Comparison of ENCODE assay signal across 24 cellular contexts in the genomic region with DNA sequence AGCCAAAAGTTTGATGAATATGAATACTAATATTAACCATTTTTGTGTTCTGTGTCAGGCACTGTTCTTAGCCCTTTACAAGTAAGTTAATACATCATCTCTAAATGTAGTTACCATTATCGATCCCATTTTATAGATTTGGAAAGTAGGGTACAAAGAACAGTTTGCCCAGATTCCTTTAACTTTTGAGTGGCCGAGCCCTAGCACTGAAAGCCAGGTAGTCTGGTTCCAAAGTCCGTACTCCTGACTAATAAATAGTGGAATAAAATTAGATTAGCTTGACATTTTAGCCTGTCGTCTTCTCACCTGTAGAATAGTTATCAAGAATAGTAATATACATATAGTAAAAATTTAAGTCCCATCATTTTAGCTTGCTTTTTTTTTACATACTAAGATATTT.
DNase-seq lines count a peak whose midpoint lies in the region; ATAC-seq, FAIRE-seq and TF ChIP-seq lines count a peak whose summit lies in the region.
"Had no signal": no experiment of that assay in that cellular context is flagged by ENCODE, and none has a peak within 500 bp of the region (broad histone marks: within the 10 kb centered on the region; RNA-seq: fewer than 3 reads in every experiment).

No MANE protein-coding gene starts in this region.

- WGBS in liver = 45% methylated on average over 4 of the region's 4 CpGs
- 27 to 77% (median 52%) methylated on average over 4 of the region's 4 CpGs for WGBS in small intestine, 3 donors

- peak; percentile 60 for ATAC-seq in left lobe of liver
- no peak for ATAC-seq in HG03095 (IDR thresholded peaks at IDR 0.05; ENCODE audit: unreplicated experiment)

- H3K4me3 ChIP-seq in liver (ENCODE audit: low read depth in 1 of 3, low read length in 3 of 3) (no peak overlapping the region), small intestine (ENCODE audit: low read depth in 1 of 2, low read length in 2 of 2) (no peak overlapping the region), colonic mucosa (no peak overlapping the region)
- H3K4me3 ChIP-seq: BLaER1 had no signal

- H3K4me1 ChIP-seq in liver (ENCODE audit: control insufficient read depth in 4 of 4, insufficient read depth in 4 of 4, low read length in 3 of 4) = peaks cover 3 to 21% (median 14%) of the 10 kb centered on the region in 4 donors
- no peaks in the 10 kb centered on the region for H3K4me1 ChIP-seq in small intestine (ENCODE audit: control insufficient read depth in 2 of 2, insufficient read depth in 1 of 2, low read depth in 1 of 2, low read length in 1 of 2)
- H3K4me1 ChIP-seq in colonic mucosa = no peaks in the 10 kb centered on the region
- H3K4me1 ChIP-seq: BE2C, BLaER1 had no signal

- H3K9me3 ChIP-seq in liver (ENCODE audit: control insufficient read depth in 4 of 4, low read length in 3 of 4) = no peaks in the 10 kb centered on the region
- no peaks in the 10 kb centered on the region for H3K9me3 ChIP-seq in small intestine (ENCODE audit: control insufficient read depth, low read depth)
- no peaks in the 10 kb centered on the region for H3K9me3 ChIP-seq in colonic mucosa
- H3K9me3 ChIP-seq: BE2C, BLaER1 had no signal

- TF ChIP-seq RAD21 in liver (IDR thresholded peaks at IDR 0.05) = peak; percentile 9 to 15

- intact Hi-C loops in colonic mucosa (cut with DNase I) = no loop called here

- H3K27me3 ChIP-seq in liver (ENCODE audit: control insufficient read depth in 4 of 4, insufficient read depth in 4 of 4, low read length in 3 of 4) = no peaks in the 10 kb centered on the region
- H3K27me3 ChIP-seq in small intestine (ENCODE audit: control insufficient read depth in 2 of 2, insufficient read depth in 2 of 2, low read length in 2 of 2) = no peaks in the 10 kb centered on the region
- H3K27me3 ChIP-seq in colonic mucosa = no peaks in the 10 kb centered on the region
- H3K27me3 ChIP-seq: BE2C, BLaER1 had no signal

- TF ChIP-seq CTCF in liver (IDR thresholded peaks at IDR 0.05; ENCODE audit: low read depth, low read length, missing input control) (no peak), colonic mucosa (IDR thresholded peaks at IDR 0.05) (no peak)

- H3K9ac ChIP-seq in liver (ENCODE audit: low read depth in 1 of 2, low read length in 2 of 2) = no peak overlapping the region
- no peak overlapping the region for H3K9ac ChIP-seq in colonic mucosa (ENCODE audit: low read depth in 2 of 2, low read length in 2 of 2)
- H3K9ac ChIP-seq: BLaER1 had no signal

- no peak for FAIRE-seq in small intestine (lab: Jason Lieb, UNC)
- FAIRE-seq: GM12891, GM19239 had no signal

- H3K36me3 ChIP-seq in liver (ENCODE audit: control insufficient read depth in 4 of 4, insufficient read depth in 3 of 4, low read depth in 1 of 4, low read length in 3 of 4) (peaks cover 0 to 4% (median 0%) of the 10 kb centered on the region in 4 donors), small intestine (ENCODE audit: control insufficient read depth in 2 of 2, insufficient read depth in 2 of 2, low read length in 2 of 2) (no peaks in the 10 kb centered on the region), colonic mucosa (no peaks in the 10 kb centered on the region)

- DNase-seq in left lobe of liver (ENCODE audit: low spot score) (no peak), small intestine (peak; percentile 62), colonic mucosa (no peak)
- no peak for DNase-seq in stimulated activated CD8-positive, alpha-beta memory T cell treated with anti-CD3 and anti-CD28 coated beads, Interleukin-4, amount 100 ng/mL, for 48 hours
- DNase-seq: 8988T; ACHN; BE2C; C1 segment of cervical spinal cord; CD4-positive, alpha-beta memory T cell; CD4-positive, CD25-positive, alpha-beta regulatory T cell; CD8-positive, alpha-beta memory T cell; COR-L47; DMS 273 treated with DMSO at 0.1 percent for 48 hours; DMS153; DMS53; DMS79; DND-41; EL; GDM1 had no signal

- H3K27ac ChIP-seq in liver (ENCODE audit: low read depth in 1 of 2, low read length in 2 of 2) = no peak overlapping the region
- H3K27ac ChIP-seq in small intestine (ENCODE audit: low read depth in 1 of 2, low read length in 1 of 2) = no peak overlapping the region
- no peak overlapping the region for H3K27ac ChIP-seq in colonic mucosa
- H3K27ac ChIP-seq: BLaER1 had no signal

TF ChIP-seq in liver, 16 proteins besides CTCF, POLR2A, EP300 and RAD21:
- TF ChIP-seq HNF4G (IDR thresholded peaks at IDR 0.05) (peak; percentile 78), JUND (IDR thresholded peaks at IDR 0.05) (peak in 1 of 2 donors; percentile 38), HNF4A (conservative IDR thresholded peaks at IDR 0.05) (peak; percentile 81 to 95), SP1 (IDR thresholded peaks at IDR 0.05) (peak; percentile 67), EGR1 (IDR thresholded peaks at IDR 0.05; ENCODE audit: low read depth in 2 of 2) (no peak), FOXA2 (IDR thresholded peaks at IDR 0.05) (no peak)
- TF ChIP-seq, protein P1, sequence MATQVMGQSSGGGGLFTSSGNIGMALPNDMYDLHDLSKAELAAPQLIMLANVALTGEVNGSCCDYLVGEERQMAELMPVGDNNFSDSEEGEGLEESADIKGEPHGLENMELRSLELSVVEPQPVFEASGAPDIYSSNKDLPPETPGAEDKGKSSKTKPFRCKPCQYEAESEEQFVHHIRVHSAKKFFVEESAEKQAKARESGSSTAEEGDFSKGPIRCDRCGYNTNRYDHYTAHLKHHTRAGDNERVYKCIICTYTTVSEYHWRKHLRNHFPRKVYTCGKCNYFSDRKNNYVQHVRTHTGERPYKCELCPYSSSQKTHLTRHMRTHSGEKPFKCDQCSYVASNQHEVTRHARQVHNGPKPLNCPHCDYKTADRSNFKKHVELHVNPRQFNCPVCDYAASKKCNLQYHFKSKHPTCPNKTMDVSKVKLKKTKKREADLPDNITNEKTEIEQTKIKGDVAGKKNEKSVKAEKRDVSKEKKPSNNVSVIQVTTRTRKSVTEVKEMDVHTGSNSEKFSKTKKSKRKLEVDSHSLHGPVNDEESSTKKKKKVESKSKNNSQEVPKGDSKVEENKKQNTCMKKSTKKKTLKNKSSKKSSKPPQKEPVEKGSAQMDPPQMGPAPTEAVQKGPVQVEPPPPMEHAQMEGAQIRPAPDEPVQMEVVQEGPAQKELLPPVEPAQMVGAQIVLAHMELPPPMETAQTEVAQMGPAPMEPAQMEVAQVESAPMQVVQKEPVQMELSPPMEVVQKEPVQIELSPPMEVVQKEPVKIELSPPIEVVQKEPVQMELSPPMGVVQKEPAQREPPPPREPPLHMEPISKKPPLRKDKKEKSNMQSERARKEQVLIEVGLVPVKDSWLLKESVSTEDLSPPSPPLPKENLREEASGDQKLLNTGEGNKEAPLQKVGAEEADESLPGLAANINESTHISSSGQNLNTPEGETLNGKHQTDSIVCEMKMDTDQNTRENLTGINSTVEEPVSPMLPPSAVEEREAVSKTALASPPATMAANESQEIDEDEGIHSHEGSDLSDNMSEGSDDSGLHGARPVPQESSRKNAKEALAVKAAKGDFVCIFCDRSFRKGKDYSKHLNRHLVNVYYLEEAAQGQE (IDR thresholded peaks at IDR 0.05) = no peak
- TF ChIP-seq, protein P2, sequence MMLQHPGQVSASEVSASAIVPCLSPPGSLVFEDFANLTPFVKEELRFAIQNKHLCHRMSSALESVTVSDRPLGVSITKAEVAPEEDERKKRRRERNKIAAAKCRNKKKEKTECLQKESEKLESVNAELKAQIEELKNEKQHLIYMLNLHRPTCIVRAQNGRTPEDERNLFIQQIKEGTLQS (IDR thresholded peaks at IDR 0.05) = no peak
- TF ChIP-seq, protein P3, sequence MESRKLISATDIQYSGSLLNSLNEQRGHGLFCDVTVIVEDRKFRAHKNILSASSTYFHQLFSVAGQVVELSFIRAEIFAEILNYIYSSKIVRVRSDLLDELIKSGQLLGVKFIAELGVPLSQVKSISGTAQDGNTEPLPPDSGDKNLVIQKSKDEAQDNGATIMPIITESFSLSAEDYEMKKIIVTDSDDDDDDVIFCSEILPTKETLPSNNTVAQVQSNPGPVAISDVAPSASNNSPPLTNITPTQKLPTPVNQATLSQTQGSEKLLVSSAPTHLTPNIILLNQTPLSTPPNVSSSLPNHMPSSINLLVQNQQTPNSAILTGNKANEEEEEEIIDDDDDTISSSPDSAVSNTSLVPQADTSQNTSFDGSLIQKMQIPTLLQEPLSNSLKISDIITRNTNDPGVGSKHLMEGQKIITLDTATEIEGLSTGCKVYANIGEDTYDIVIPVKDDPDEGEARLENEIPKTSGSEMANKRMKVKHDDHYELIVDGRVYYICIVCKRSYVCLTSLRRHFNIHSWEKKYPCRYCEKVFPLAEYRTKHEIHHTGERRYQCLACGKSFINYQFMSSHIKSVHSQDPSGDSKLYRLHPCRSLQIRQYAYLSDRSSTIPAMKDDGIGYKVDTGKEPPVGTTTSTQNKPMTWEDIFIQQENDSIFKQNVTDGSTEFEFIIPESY (IDR thresholded peaks at IDR 0.05) = no peak
